ENCODE assay signal across 8 cellular contexts in the genomic region with DNA sequence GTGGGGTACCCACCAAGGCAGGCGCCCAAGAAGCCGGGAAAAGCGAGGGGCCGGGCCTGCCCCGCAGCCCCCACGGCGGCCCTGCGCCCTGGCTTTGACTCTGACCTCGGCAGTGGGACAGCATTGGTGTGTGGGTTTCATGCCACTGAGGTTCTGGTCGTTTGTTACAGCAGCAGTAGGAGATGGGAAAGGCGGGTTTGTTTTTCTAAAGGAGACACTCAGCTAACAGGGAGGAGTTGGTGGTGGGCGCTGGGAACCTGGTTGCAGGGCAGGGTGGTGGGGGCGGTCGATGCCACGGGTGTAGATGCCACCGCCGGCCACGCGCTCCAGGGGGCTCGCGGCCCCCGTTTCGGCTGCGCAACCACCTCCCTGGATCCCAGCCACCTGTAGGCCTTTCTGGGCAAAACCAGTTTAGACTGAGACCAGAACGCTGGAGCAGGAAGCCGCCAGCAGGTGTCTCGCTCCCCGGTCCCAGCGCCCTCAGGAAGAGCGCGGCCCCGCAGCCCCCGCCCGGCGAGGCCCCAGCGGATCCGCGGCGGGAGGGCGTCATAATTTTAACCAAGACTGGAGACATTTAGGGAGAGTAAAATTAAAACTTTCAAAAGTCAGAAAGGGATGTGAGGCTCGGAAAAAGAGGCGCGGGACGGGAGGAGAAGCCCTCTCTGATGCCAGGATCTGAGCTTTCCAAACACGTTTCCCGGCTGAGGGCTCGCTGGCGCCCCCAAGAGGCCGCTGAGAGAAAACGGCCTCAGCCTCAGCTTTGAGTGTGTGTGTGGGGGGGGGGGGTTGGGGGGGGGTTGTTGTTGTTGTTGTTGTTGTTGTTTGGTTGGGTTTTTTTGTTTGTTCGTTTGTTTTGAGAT. TPM values are rescaled to one million over a fixed set of nuclear protein-coding genes. Genes with fewer than 3 reads are reported as not detected.
A peak's percentile ranks its signal among the peaks of the same experiment; 100 is the strongest.
DNase-seq lines count a peak whose midpoint lies in the region; ATAC-seq and TF ChIP-seq lines count a peak whose summit lies in the region.

No MANE protein-coding gene starts in this region.

- DNase-seq in GM06990 (ENCODE audit: extremely low read depth, insufficient read length), result peak; percentile 65
- peak; percentile 1 for DNase-seq in NCI-H1436 treated with DMSO at 0.1 percent for 48 hours (lab: John Stamatoyannopoulos, UW)
- DNase-seq in T-helper 9 cell, result peak; percentile 10
- peak; percentile 74 to 86 for DNase-seq in T47D (ENCODE audit: low read depth in 1 of 2, low spot score in 1 of 2)
- DNase-seq in inferior parietal cortex (ENCODE audit: extremely low spot score), result peak; percentile 78
- DNase-seq in spleen, result no peak

- no peak for TF ChIP-seq POLR2A in spleen (IDR thresholded peaks at IDR 0.05)

- no peaks in the 10 kb centered on the region for H3K9me3 ChIP-seq in spleen

- in situ Hi-C loops in T47D (cut with HindIII; ENCODE audit: low pct_unique_long_range_greater_than_20kb, low sequenced_read_pairs), result no loop called here

- peaks cover 0 to 16% (median 9%) of the 10 kb centered on the region in 6 donors for H3K4me1 ChIP-seq in spleen

- WGBS in spleen, 5 donors, result 20 to 27% (median 22%) methylated on average over 38 to 51 of the region's 51 CpGs

- ATAC-seq in HG02623 (IDR thresholded peaks at IDR 0.05; ENCODE audit: unreplicated experiment), result peak; percentile 87
- ATAC-seq in HG03280 (IDR thresholded peaks at IDR 0.05; ENCODE audit: unreplicated experiment), result no peak

- intact Hi-C loops in spleen (cut with DNase I; ENCODE audit: low total_unique reads), result no loop called here

- peak; percentile 69 for TF ChIP-seq CTCF in GM06990 (IDR thresholded peaks at IDR 0.05; ENCODE audit: insufficient read depth, low read length, poor library complexity, severe bottlenecking)
- peak in 10 of 11 experiments; percentile 13 to 69 (median 53) for TF ChIP-seq CTCF in spleen (IDR thresholded peaks at IDR 0.05 in 8 of 11, conservative IDR thresholded peaks at IDR 0.05 in 3 of 11)

- H3K36me3 ChIP-seq in GM06990 (ENCODE audit: control insufficient read depth, insufficient read depth, low read length), result no peaks in the 10 kb centered on the region
- H3K36me3 ChIP-seq in spleen, result no peaks in the 10 kb centered on the region

- peak overlapping the region; percentile 53 for H3K4me3 ChIP-seq in GM06990 (replicated peaks; ENCODE audit: low read depth, low read length)
- H3K4me3 ChIP-seq in spleen, result peak overlapping the region in 7 of 8 donors; percentile 15 to 67 (median 36)

- peak overlapping the region in 2 of 8 donors; percentile 3 to 40 for H3K27ac ChIP-seq in spleen

- H3K27me3 ChIP-seq in GM06990 (replicated peaks; ENCODE audit: control insufficient read depth, insufficient read depth, low read length) (no peaks in the 10 kb centered on the region), spleen (replicated peaks in 1 of 7) (peaks cover 0 to 42% (median 0%) of the 10 kb centered on the region in 7 donors)

RNA-seq across cellular contexts. Expression of gene CIDEA, which starts 17.4 kb away (rescaled TPM):
- total RNA-seq in spleen, result not detected
- not detected for polyA plus RNA-seq in spleen

RNA-seq across cellular contexts. Expression of gene TUBB6, which starts 36.4 kb away (rescaled TPM):
- total RNA-seq in spleen, result 10 to 100 TPM; 29.9 to 65.6 (median 51.4) TPM
- polyA plus RNA-seq in spleen, result 10 to 100 TPM; 29.0 to 43.4 (median 35.5) TPM
